14 cellular contexts compared by ENCODE assay signal in the genomic region with DNA sequence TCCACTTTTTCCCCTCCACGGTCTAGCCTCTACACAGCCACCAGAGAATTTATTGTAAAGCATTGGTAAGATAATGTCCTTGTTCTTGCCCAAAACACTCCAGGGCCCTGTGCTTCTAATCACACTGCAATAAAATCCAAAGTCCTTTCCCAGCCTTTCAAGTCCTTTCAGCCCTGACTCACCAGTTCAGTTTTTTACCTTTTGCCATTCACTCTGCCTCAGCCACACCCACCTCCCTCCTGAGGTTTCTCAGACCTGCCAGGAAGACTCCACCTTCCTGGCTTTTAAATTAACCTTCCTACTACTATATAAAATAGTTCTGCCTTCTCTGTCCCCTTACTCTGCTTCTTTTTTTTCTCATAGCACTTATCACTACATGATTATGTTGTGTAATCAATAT.
A peak's percentile ranks its signal among the peaks of the same experiment; 100 is the strongest.
DNase-seq lines count a peak whose midpoint lies in the region; ATAC-seq and TF ChIP-seq lines count a peak whose summit lies in the region.
"Had no signal": no experiment of that assay in that cellular context is flagged by ENCODE, and none has a peak within 500 bp of the region (broad histone marks: within the 10 kb centered on the region; RNA-seq: fewer than 3 reads in every experiment).

No MANE protein-coding gene starts in this region.

- intact Hi-C loops in body of pancreas (cut with DNase I) = no loop called here
- intact Hi-C loops in left lung (cut with DNase I) = no loop called here
- intact Hi-C loops in A673 (cut with micrococcal nuclease; ENCODE audit: unreplicated experiment) = no loop called here

- H3K27ac Mint-ChIP-seq in stimulated activated effector memory CD8-positive, alpha-beta T cell treated with anti-CD3 and anti-CD28 coated beads, Interleukin-12 subunit alpha, Interleukin-12 subunit beta, amount 100 ng/mL, for 72 hours = no peak overlapping the region
- H3K27ac Mint-ChIP-seq: naive B cell; stimulated activated naive B cell treated with anti-CD40 and anti-IgM and Interleukin-4, amounts not matched to agents 10 μg/mL and 1 μg/mL and 100 μg/mL, for 72 hours had no signal

- peaks cover 17% of the 10 kb centered on the region for H3K4me1 Mint-ChIP-seq in stimulated activated effector memory CD8-positive, alpha-beta T cell treated with anti-CD3 and anti-CD28 coated beads, Interleukin-12 subunit alpha, Interleukin-12 subunit beta, amount 100 ng/mL, for 72 hours

- no TSS peak for BruUV-seq in A673 (replicated peaks; lab: Mats Ljungman, UMichigan)

- POLR2A ChIA-PET in A673 (lab: Charles Lee; ENCODE audit: low non-redundant PET) = no interaction called here

- H3K4me3 Mint-ChIP-seq in stimulated activated effector memory CD8-positive, alpha-beta T cell treated with anti-CD3 and anti-CD28 coated beads, Interleukin-12 subunit alpha, Interleukin-12 subunit beta, amount 100 ng/mL, for 72 hours = no peak overlapping the region
- H3K4me3 Mint-ChIP-seq: stimulated activated naive B cell treated with anti-CD40 and anti-IgM and Interleukin-4, amounts not matched to agents 10 μg/mL and 1 μg/mL and 100 μg/mL, for 72 hours had no signal

- H3K36me3 ChIP-seq in HUES64 (ENCODE audit: insufficient read depth, low read length) (no peaks in the 10 kb centered on the region), body of pancreas (replicated peaks in 1 of 2; ENCODE audit: insufficient read depth in 1 of 2, low read depth in 2 of 2) (no peaks in the 10 kb centered on the region), left lung (no peaks in the 10 kb centered on the region), A673 (ENCODE audit: insufficient read depth, low read length, poor library complexity, severe bottlenecking) (no peaks in the 10 kb centered on the region)

- H3K4me3 ChIP-seq in HUES64 (ENCODE audit: low read length) (peak overlapping the region; percentile 4; the same call in 1 of the 2 replicates), body of pancreas (no peak overlapping the region), left lung (no peak overlapping the region), A673 (ENCODE audit: low read depth, low read length, poor library complexity, severe bottlenecking) (no peak overlapping the region)

- H3K4me1 ChIP-seq in HUES64 (ENCODE audit: insufficient read depth, low read length) = peaks cover 56% of the 10 kb centered on the region
- H3K4me1 ChIP-seq in body of pancreas = peaks cover 56% of the 10 kb centered on the region
- H3K4me1 ChIP-seq in left lung = peaks cover 3 to 19% of the 10 kb centered on the region in 2 donors
- H3K4me1 ChIP-seq in A673 (ENCODE audit: insufficient read depth, low read length, poor library complexity, severe bottlenecking) = peaks cover 12% of the 10 kb centered on the region

- no peak for TF ChIP-seq CTCF in body of pancreas (IDR thresholded peaks at IDR 0.05)
- TF ChIP-seq CTCF in left lung (IDR thresholded peaks at IDR 0.05) = no peak
- TF ChIP-seq CTCF in A673 (conservative IDR thresholded peaks at IDR 0.05; ENCODE audit: low read depth, low read length) = no peak

- TF ChIP-seq POLR2A in body of pancreas (IDR thresholded peaks at IDR 0.05) = no peak

- ATAC-seq in body of pancreas (no peak), left lung (peak; percentile 48)
- ATAC-seq in stimulated activated effector memory CD8-positive, alpha-beta T cell treated with anti-CD3 and anti-CD28 coated beads, Interleukin-12 subunit alpha, Interleukin-12 subunit beta, amount 100 ng/mL, for 72 hours = no peak
- ATAC-seq: stimulated activated naive B cell treated with anti-CD40 and anti-IgM and Interleukin-4, amounts not matched to agents 10 μg/mL and 1 μg/mL and 100 μg/mL, for 72 hours had no signal

- H3K27me3 ChIP-seq in HUES64 (ENCODE audit: insufficient read depth, low read length) (peaks cover 16% of the 10 kb centered on the region), body of pancreas (no peaks in the 10 kb centered on the region), left lung (peaks cover 0 to 17% of the 10 kb centered on the region in 2 donors), A673 (replicated peaks; ENCODE audit: insufficient read depth, low read depth, low read length, poor library complexity) (no peaks in the 10 kb centered on the region)

- H3K36me3 Mint-ChIP-seq in stimulated activated effector memory CD8-positive, alpha-beta T cell treated with anti-CD3 and anti-CD28 coated beads, Interleukin-12 subunit alpha, Interleukin-12 subunit beta, amount 100 ng/mL, for 72 hours = no peaks in the 10 kb centered on the region
- H3K36me3 Mint-ChIP-seq: naive B cell; stimulated activated naive B cell treated with anti-CD40 and anti-IgM and Interleukin-4, amounts not matched to agents 10 μg/mL and 1 μg/mL and 100 μg/mL, for 72 hours had no signal

- CTCF ChIA-PET in A673 (lab: Charles Lee) = no interaction called here

- H3K9ac ChIP-seq in HUES64 (ENCODE audit: low read depth, low read length) = no peak overlapping the region

- peak; percentile 35 for DNase-seq in DMS153 treated with DMSO at 0.1 percent for 48 hours (lab: John Stamatoyannopoulos, UW; ENCODE audit: unreplicated experiment)
- DNase-seq in body of pancreas = peak; percentile 29 to 52 (median 50)
- DNase-seq in left lung = no peak
- no peak for DNase-seq in A673 (ENCODE audit: low spot score)
- no peak for DNase-seq in activated CD4-positive, CD25-positive, alpha-beta regulatory T cell (lab: John Stamatoyannopoulos, UW)
- DNase-seq in stimulated activated effector memory CD8-positive, alpha-beta T cell treated with anti-CD3 and anti-CD28 coated beads, Interleukin-12 subunit alpha, Interleukin-12 subunit beta, amount 100 ng/mL, for 72 hours (ENCODE audit: low spot score in 2 of 2) = no peak
- no peak for DNase-seq in NCI-H2081 (lab: John Stamatoyannopoulos, UW)
- DNase-seq: activated CD4-positive, alpha-beta T cell treated with anti-CD3 and anti-CD28 coated beads for 4 hours; AML-193; amniotic stem cell; DMS 273 treated with DMSO at 0.1 percent for 48 hours; naive B cell; stimulated activated naive B cell treated with anti-CD40 and anti-IgM and Interleukin-4, amounts not matched to agents 10 μg/mL and 1 μg/mL and 100 μg/mL, for 72 hours had no signal

- H3K9me3 ChIP-seq in HUES64 (ENCODE audit: insufficient read depth, low read depth, low read length) = no peaks in the 10 kb centered on the region
- H3K9me3 ChIP-seq in body of pancreas = no peaks in the 10 kb centered on the region
- no peaks in the 10 kb centered on the region for H3K9me3 ChIP-seq in left lung
- no peaks in the 10 kb centered on the region for H3K9me3 ChIP-seq in A673 (ENCODE audit: low read depth, low read length, poor library complexity, severe bottlenecking)

- no peak overlapping the region for H3K27ac ChIP-seq in HUES64 (ENCODE audit: low read depth, low read length)
- peak overlapping the region in 1 of 4 donors; percentile 9 for H3K27ac ChIP-seq in body of pancreas
- H3K27ac ChIP-seq in left lung = no peak overlapping the region
- no peak overlapping the region for H3K27ac ChIP-seq in A673 (ENCODE audit: low read depth, low read length, poor library complexity, severe bottlenecking)

- WGBS in HUES64 = 29% methylated on average over 1 of the region's 1 CpG
- WGBS in body of pancreas, 2 donors = 55 to 90% methylated on average over 1 of the region's 1 CpG

- H3K9me3 Mint-ChIP-seq in stimulated activated effector memory CD8-positive, alpha-beta T cell treated with anti-CD3 and anti-CD28 coated beads, Interleukin-12 subunit alpha, Interleukin-12 subunit beta, amount 100 ng/mL, for 72 hours = no peaks in the 10 kb centered on the region
- H3K9me3 Mint-ChIP-seq: naive B cell; stimulated activated naive B cell treated with anti-CD40 and anti-IgM and Interleukin-4, amounts not matched to agents 10 μg/mL and 1 μg/mL and 100 μg/mL, for 72 hours had no signal

Comparison
In these comparisons a context has a peak if more than half of its experiments do, and no peak if none do; other contexts are left out.
1. DNase-seq: peak in DMS153 treated with DMSO at 0.1 percent for 48 hours (single experiment) and body of pancreas (4 of 4); none in left lung (0 of 2), A673 (single experiment), activated CD4-positive, CD25-positive, alpha-beta regulatory T cell (0 of 4), stimulated activated effector memory CD8-positive, alpha-beta T cell treated with anti-CD3 and anti-CD28 coated beads, Interleukin-12 subunit alpha, Interleukin-12 subunit beta, amount 100 ng/mL, for 72 hours (0 of 2) and NCI-H2081 (0 of 2).